ENCODE assay signal across 18 cellular contexts in the genomic region with DNA sequence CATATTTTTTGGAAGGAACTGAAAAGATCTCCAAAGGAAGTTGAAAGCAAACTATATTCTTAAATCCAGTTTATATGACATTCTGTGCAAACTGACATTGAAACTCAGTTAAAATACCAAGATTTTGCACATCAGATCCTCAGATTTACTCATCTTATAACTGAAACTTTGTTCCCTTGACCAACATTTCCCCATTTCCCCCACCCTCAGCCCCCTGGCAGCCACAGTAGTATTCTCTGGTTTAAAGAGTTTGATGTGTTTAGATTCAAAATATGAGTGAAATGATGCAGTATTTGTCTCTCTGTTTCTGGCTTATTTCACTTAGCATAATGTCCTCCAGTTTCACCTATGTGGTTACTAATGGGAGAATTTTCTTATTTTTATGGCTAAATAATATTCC.
DNase-seq lines count a peak whose midpoint lies in the region; ATAC-seq and TF ChIP-seq lines count a peak whose summit lies in the region.
"Had no signal": no experiment of that assay in that cellular context is flagged by ENCODE, and none has a peak within 500 bp of the region (broad histone marks: within the 10 kb centered on the region; RNA-seq: fewer than 3 reads in every experiment).

No MANE protein-coding gene starts in this region.

- H3K4me3 ChIP-seq in GM06990 (replicated peaks; ENCODE audit: low read depth, low read length) = no peak overlapping the region
- H3K4me3 ChIP-seq: MG63, tibial artery had no signal

- no peaks in the 10 kb centered on the region for H3K36me3 ChIP-seq in GM06990 (ENCODE audit: control insufficient read depth, insufficient read depth, low read length)
- H3K36me3 ChIP-seq: MG63, tibial artery had no signal

- DNase-seq in GM06990 (ENCODE audit: extremely low read depth, insufficient read length) = peak; percentile 15
- peak; percentile 57 for DNase-seq in T-helper 2 cell treated with Interferon-gamma antibody and Interleukin-4, amounts not matched to agents 5 μg/mL and 100 μg/mL, for 36 hours (ENCODE audit: low spot score)
- DNase-seq in Ammon's horn (ENCODE audit: low spot score) = no peak
- no peak for DNase-seq in SW 1271 (lab: John Stamatoyannopoulos, UW)
- no peak for DNase-seq in central memory CD4-positive, alpha-beta T cell
- DNase-seq: amniotic stem cell; CD4-positive, CD25-positive, alpha-beta regulatory T cell; cortex of kidney; MG63; naive thymus-derived CD8-positive, alpha-beta T cell; NCI-H146; NCI-H2171; posterior cingulate gyrus; tibial artery had no signal

- ATAC-seq in GM18858 (IDR thresholded peaks at IDR 0.05; ENCODE audit: unreplicated experiment) (peak; percentile 66), HG02759 (IDR thresholded peaks at IDR 0.05; ENCODE audit: unreplicated experiment) (peak; percentile 58), HG03460 (IDR thresholded peaks at IDR 0.05; ENCODE audit: unreplicated experiment) (no peak)
- ATAC-seq: naive thymus-derived CD8-positive, alpha-beta T cell; sciatic nerve had no signal

- no peaks in the 10 kb centered on the region for H3K27me3 ChIP-seq in GM06990 (replicated peaks; ENCODE audit: control insufficient read depth, insufficient read depth, low read length)
- H3K27me3 ChIP-seq: MG63, tibial artery had no signal

- H3K9me3 Mint-ChIP-seq in T-helper 2 cell treated with Interferon-gamma antibody and Interleukin-4, amounts not matched to agents 5 μg/mL and 100 μg/mL, for 36 hours = peaks cover 7% of the 10 kb centered on the region
- H3K9me3 Mint-ChIP-seq: naive thymus-derived CD8-positive, alpha-beta T cell had no signal

- no peaks in the 10 kb centered on the region for H3K27me3 Mint-ChIP-seq in T-helper 2 cell treated with Interferon-gamma antibody and Interleukin-4, amounts not matched to agents 5 μg/mL and 100 μg/mL, for 36 hours (ENCODE audit: low read depth)
- H3K27me3 Mint-ChIP-seq: naive thymus-derived CD8-positive, alpha-beta T cell had no signal

- H3K4me1 Mint-ChIP-seq in T-helper 2 cell treated with Interferon-gamma antibody and Interleukin-4, amounts not matched to agents 5 μg/mL and 100 μg/mL, for 36 hours (ENCODE audit: low read depth) = peaks cover 30% of the 10 kb centered on the region
- H3K4me1 Mint-ChIP-seq: CD4-positive, CD25-positive, alpha-beta regulatory T cell had no signal

- peak overlapping the region; percentile 34 for H3K27ac Mint-ChIP-seq in T-helper 2 cell treated with Interferon-gamma antibody and Interleukin-4, amounts not matched to agents 5 μg/mL and 100 μg/mL, for 36 hours
- H3K27ac Mint-ChIP-seq: CD4-positive, CD25-positive, alpha-beta regulatory T cell; naive thymus-derived CD8-positive, alpha-beta T cell had no signal

- peak overlapping the region; percentile 32 for H3K4me3 Mint-ChIP-seq in T-helper 2 cell treated with Interferon-gamma antibody and Interleukin-4, amounts not matched to agents 5 μg/mL and 100 μg/mL, for 36 hours
- H3K4me3 Mint-ChIP-seq: CD4-positive, CD25-positive, alpha-beta regulatory T cell; naive thymus-derived CD8-positive, alpha-beta T cell had no signal

- TF ChIP-seq CTCF in GM06990 (IDR thresholded peaks at IDR 0.05; ENCODE audit: insufficient read depth, low read length, poor library complexity, severe bottlenecking) = no peak

- peaks cover 40% of the 10 kb centered on the region for H3K36me3 Mint-ChIP-seq in T-helper 2 cell treated with Interferon-gamma antibody and Interleukin-4, amounts not matched to agents 5 μg/mL and 100 μg/mL, for 36 hours (ENCODE audit: low read depth)

Comparison
In these comparisons a context has a peak if more than half of its experiments do, and no peak if none do; other contexts are left out.
1. DNase-seq: peak in GM06990 (single experiment) and T-helper 2 cell treated with Interferon-gamma antibody and Interleukin-4, amounts not matched to agents 5 μg/mL and 100 μg/mL, for 36 hours (single experiment); none in Ammon's horn (single experiment), SW 1271 (0 of 2) and central memory CD4-positive, alpha-beta T cell (single experiment).